ENCODE assay signal across 8 cellular contexts in genomic region chr2:49616800-49617199, GRCh38.
A peak's percentile ranks its signal among the peaks of the same experiment; 100 is the strongest.
DNase-seq lines count a peak whose midpoint lies in the region; ATAC-seq and TF ChIP-seq lines count a peak whose summit lies in the region.

No MANE protein-coding gene starts in this region.

- H3K4me3 ChIP-seq in HEK293 (ENCODE audit: low read depth, low read length), result no peak overlapping the region
- no peak overlapping the region for H3K4me3 ChIP-seq in fibroblast of mammary gland (ENCODE audit: control insufficient read depth, low read depth, low read length)
- H3K4me3 ChIP-seq in thoracic aorta, result no peak overlapping the region

- no TSS peak for BruUV-seq in Calu3 (replicated peaks; lab: Mats Ljungman, UMichigan)

- no peaks in the 10 kb centered on the region for H3K27me3 ChIP-seq in thoracic aorta (replicated peaks; ENCODE audit: insufficient read depth)

- H3K27me3 Mint-ChIP-seq in Calu3 (ENCODE audit: unreplicated experiment), result peaks cover 7% of the 10 kb centered on the region

- H3K4me1 ChIP-seq in HEK293 (ENCODE audit: control insufficient read depth, insufficient read depth, low read length) (no peaks in the 10 kb centered on the region), thoracic aorta (ENCODE audit: control insufficient read depth in 1 of 2, low read depth in 2 of 2) (no peaks in the 10 kb centered on the region)

- intact Hi-C loops in Calu3 (cut with micrococcal nuclease; ENCODE audit: unreplicated experiment), result loop anchor here (1.0 to 2.0 kb wide), 3 partner anchors 529 to 874 kb away; no protein-coding TSS in a partner anchor

- POLR2A ChIA-PET in HEK293 (lab: Yijun Ruan, JAX), result no interaction called here

- H3K27ac Mint-ChIP-seq in Calu3 (ENCODE audit: unreplicated experiment), result no peak overlapping the region

- H3K9me3 Mint-ChIP-seq in Calu3 (ENCODE audit: low read depth, unreplicated experiment), result peaks cover 4% of the 10 kb centered on the region

- ATAC-seq in thoracic aorta (ENCODE audit: insufficient number of reproducible peaks, low FRiP score, low read depth), result no peak
- no peak for ATAC-seq in GM18519 (IDR thresholded peaks at IDR 0.05; ENCODE audit: low FRiP score, unreplicated experiment)

- H3K36me3 Mint-ChIP-seq in Calu3 (ENCODE audit: insufficient read depth, unreplicated experiment), result no peaks in the 10 kb centered on the region

- H3K9me3 ChIP-seq in HEK293 (ENCODE audit: control insufficient read depth, insufficient read depth, low read depth, low read length) (no peaks in the 10 kb centered on the region), thoracic aorta (no peaks in the 10 kb centered on the region)

- DNase-seq in Calu3, result peak; percentile 4
- DNase-seq in NCI-H526 treated with DMSO at 0.1 percent for 48 hours (lab: John Stamatoyannopoulos, UW), result peak; percentile 42
- DNase-seq in fibroblast of mammary gland (ENCODE audit: low read depth), result peak; percentile 13
- no peak for DNase-seq in thoracic aorta (ENCODE audit: low spot score)
- no peak for DNase-seq in CD1c-positive myeloid dendritic cell (ENCODE audit: extremely low spot score)
- no peak for DNase-seq in epidermal melanocyte (ENCODE audit: insufficient read length, low spot score)

- CTCF ChIA-PET in Calu3 (lab: Charles Lee), result interaction anchor here (0.9 to 1.0 kb wide), 2 partner anchors 528 to 786 kb away, joined by 3 to 4 read pairs; no protein-coding TSS in a partner anchor
- CTCF ChIA-PET in HEK293 (lab: Yijun Ruan, JAX), result interaction anchor here (0.6 to 1.7 kb wide), 10 partner anchors 28 to 875 kb away, joined by 3 to 8 read pairs (median 4); no protein-coding TSS in a partner anchor

- no peaks in the 10 kb centered on the region for H3K4me1 Mint-ChIP-seq in Calu3 (ENCODE audit: low read depth, unreplicated experiment)

- H3K4me3 Mint-ChIP-seq in Calu3 (ENCODE audit: low read depth, unreplicated experiment), result no peak overlapping the region

- no peak overlapping the region for H3K27ac ChIP-seq in HEK293 (ENCODE audit: extremely low read depth, low read depth, low read length)
- H3K27ac ChIP-seq in thoracic aorta, result no peak overlapping the region

- TF ChIP-seq CTCF in Calu3 (IDR thresholded peaks at IDR 0.05; ENCODE audit: unreplicated experiment), result no peak
- no peak for TF ChIP-seq CTCF in HEK293 (tag by site-specific recombination; IDR thresholded peaks at IDR 0.05)
- peak; percentile 18 for TF ChIP-seq CTCF in fibroblast of mammary gland (conservative IDR thresholded peaks at IDR 0.05; ENCODE audit: control insufficient read depth, insufficient read depth, low read depth, low read length)
- TF ChIP-seq CTCF in thoracic aorta (IDR thresholded peaks at IDR 0.05), result peak; percentile 12

- H3K36me3 ChIP-seq in HEK293 (ENCODE audit: control insufficient read depth in 2 of 2, insufficient read depth in 1 of 2, low read length in 2 of 2) (no peaks in the 10 kb centered on the region), thoracic aorta (no peaks in the 10 kb centered on the region)

TF ChIP-seq in HEK293, 187 proteins besides CTCF, POLR2A, EP300 and RAD21:
- TF ChIP-seq, protein P1, sequence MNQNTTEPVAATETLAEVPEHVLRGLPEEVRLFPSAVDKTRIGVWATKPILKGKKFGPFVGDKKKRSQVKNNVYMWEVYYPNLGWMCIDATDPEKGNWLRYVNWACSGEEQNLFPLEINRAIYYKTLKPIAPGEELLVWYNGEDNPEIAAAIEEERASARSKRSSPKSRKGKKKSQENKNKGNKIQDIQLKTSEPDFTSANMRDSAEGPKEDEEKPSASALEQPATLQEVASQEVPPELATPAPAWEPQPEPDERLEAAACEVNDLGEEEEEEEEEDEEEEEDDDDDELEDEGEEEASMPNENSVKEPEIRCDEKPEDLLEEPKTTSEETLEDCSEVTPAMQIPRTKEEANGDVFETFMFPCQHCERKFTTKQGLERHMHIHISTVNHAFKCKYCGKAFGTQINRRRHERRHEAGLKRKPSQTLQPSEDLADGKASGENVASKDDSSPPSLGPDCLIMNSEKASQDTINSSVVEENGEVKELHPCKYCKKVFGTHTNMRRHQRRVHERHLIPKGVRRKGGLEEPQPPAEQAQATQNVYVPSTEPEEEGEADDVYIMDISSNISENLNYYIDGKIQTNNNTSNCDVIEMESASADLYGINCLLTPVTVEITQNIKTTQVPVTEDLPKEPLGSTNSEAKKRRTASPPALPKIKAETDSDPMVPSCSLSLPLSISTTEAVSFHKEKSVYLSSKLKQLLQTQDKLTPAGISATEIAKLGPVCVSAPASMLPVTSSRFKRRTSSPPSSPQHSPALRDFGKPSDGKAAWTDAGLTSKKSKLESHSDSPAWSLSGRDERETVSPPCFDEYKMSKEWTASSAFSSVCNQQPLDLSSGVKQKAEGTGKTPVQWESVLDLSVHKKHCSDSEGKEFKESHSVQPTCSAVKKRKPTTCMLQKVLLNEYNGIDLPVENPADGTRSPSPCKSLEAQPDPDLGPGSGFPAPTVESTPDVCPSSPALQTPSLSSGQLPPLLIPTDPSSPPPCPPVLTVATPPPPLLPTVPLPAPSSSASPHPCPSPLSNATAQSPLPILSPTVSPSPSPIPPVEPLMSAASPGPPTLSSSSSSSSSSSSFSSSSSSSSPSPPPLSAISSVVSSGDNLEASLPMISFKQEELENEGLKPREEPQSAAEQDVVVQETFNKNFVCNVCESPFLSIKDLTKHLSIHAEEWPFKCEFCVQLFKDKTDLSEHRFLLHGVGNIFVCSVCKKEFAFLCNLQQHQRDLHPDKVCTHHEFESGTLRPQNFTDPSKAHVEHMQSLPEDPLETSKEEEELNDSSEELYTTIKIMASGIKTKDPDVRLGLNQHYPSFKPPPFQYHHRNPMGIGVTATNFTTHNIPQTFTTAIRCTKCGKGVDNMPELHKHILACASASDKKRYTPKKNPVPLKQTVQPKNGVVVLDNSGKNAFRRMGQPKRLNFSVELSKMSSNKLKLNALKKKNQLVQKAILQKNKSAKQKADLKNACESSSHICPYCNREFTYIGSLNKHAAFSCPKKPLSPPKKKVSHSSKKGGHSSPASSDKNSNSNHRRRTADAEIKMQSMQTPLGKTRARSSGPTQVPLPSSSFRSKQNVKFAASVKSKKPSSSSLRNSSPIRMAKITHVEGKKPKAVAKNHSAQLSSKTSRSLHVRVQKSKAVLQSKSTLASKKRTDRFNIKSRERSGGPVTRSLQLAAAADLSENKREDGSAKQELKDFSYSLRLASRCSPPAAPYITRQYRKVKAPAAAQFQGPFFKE (tag by site-specific recombination; IDR thresholded peaks at IDR 0.05; ENCODE audit: borderline replicate concordance), result no peak
- TF ChIP-seq, protein P2, sequence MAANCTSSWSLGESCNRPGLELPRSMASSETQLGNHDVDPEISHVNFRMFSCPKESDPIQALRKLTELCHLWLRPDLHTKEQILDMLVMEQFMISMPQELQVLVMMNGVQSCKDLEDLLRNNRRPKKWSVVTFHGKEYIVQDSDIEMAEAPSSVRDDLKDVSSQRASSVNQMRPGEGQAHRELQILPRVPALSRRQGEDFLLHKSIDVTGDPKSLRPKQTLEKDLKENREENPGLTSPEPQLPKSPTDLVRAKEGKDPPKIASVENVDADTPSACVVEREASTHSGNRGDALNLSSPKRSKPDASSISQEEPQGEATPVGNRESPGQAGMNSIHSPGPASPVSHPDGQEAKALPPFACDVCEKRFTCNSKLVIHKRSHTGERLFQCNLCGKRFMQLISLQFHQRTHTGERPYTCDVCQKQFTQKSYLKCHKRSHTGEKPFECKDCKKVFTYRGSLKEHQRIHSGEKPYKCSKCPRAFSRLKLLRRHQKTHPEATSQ (tag by site-specific recombination; IDR thresholded peaks at IDR 0.05), result no peak
- TF ChIP-seq ZNF654 (tag by site-specific recombination; IDR thresholded peaks at IDR 0.05; ENCODE audit: low read depth), result peak; percentile 30; the same call in 1 of the 2 replicates
- TF ChIP-seq ZNF830 (tag by site-specific recombination; IDR thresholded peaks at IDR 0.05; ENCODE audit: low read depth), result no peak
- no peak for TF ChIP-seq ZNF549 (tag by site-specific recombination; IDR thresholded peaks at IDR 0.05)
- no peak for TF ChIP-seq YY1 (tag by site-specific recombination; IDR thresholded peaks at IDR 0.05)
- TF ChIP-seq, protein P3, sequence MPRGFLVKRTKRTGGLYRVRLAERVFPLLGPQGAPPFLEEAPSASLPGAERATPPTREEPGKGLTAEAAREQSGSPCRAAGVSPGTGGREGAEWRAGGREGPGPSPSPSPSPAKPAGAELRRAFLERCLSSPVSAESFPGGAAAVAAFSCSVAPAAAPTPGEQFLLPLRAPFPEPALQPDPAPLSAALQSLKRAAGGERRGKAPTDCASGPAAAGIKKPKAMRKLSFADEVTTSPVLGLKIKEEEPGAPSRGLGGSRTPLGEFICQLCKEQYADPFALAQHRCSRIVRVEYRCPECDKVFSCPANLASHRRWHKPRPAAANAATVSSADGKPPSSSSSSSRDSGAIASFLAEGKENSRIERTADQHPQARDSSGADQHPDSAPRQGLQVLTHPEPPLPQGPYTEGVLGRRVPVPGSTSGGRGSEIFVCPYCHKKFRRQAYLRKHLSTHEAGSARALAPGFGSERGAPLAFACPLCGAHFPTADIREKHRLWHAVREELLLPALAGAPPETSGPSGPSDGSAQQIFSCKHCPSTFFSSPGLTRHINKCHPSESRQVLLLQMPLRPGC (tag by site-specific recombination; IDR thresholded peaks at IDR 0.05), result no peak
- TF ChIP-seq ZNF239 (tag by site-specific recombination; IDR thresholded peaks at IDR 0.05), result no peak
TF ChIP-seq in HEK293: peak in this region for 1.

Comparison
In these comparisons a context has a peak if more than half of its experiments do, and no peak if none do; other contexts are left out.
1. DNase-seq: peak in Calu3 (single experiment), NCI-H526 treated with DMSO at 0.1 percent for 48 hours (single experiment) and fibroblast of mammary gland (single experiment); none in thoracic aorta (single experiment), CD1c-positive myeloid dendritic cell (single experiment) and epidermal melanocyte (single experiment).
2. CTCF ChIP-seq: peak in fibroblast of mammary gland (single experiment) and thoracic aorta (single experiment); none in Calu3 (single experiment) and HEK293 (single experiment).